ENCODE assay signal across 1 cellular context in genomic region chr1:16628361-16629111, GRCh38.
TF ChIP-seq lines count a peak whose summit lies in the region.

No MANE protein-coding gene starts in this region.

TF ChIP-seq in HepG2, 621 proteins besides CTCF, POLR2A, EP300 and RAD21 (continued from another document):
- TF ChIP-seq TBX3 (IDR thresholded peaks at IDR 0.05; ENCODE audit: borderline replicate concordance), result 0 out of 2 replicates have a peak, but pooled peaks have one; percentile 52
- TF ChIP-seq ZFP36L1 (CRISPR knock-in tag; IDR thresholded peaks at IDR 0.05), result no peak
- 0 out of 2 replicates have a peak, but pooled peaks have one; percentile 13 for TF ChIP-seq ZNF746 (CRISPR knock-in tag; IDR thresholded peaks at IDR 0.05)
- TF ChIP-seq RBFOX2 (IDR thresholded peaks at IDR 0.05; ENCODE audit: low read depth, low read length), result peak; percentile 66
- peak; percentile 24 for TF ChIP-seq HNRNPLL (IDR thresholded peaks at IDR 0.05; ENCODE audit: low read depth, low read length, poor library complexity, severe bottlenecking)
- peak; percentile 25; the same call in 1 of the 2 replicates for TF ChIP-seq ZNF687 (CRISPR knock-in tag; IDR thresholded peaks at IDR 0.05)
- peak; percentile 47; the same call in 1 of the 2 replicates for TF ChIP-seq FOXO1 (CRISPR knock-in tag; IDR thresholded peaks at IDR 0.05)
- TF ChIP-seq PCBP1 (IDR thresholded peaks at IDR 0.05; ENCODE audit: borderline replicate concordance, low read depth, low read length), result 0 out of 2 replicates have a peak, but pooled peaks have one; percentile 28
- no peak for TF ChIP-seq ZHX1 (CRISPR knock-in tag; IDR thresholded peaks at IDR 0.05; ENCODE audit: low read depth)
- TF ChIP-seq MIER3 (CRISPR knock-in tag; IDR thresholded peaks at IDR 0.05; ENCODE audit: borderline replicate concordance), result no peak
- no peak for TF ChIP-seq DNMT1 (CRISPR knock-in tag; IDR thresholded peaks at IDR 0.05)
- TF ChIP-seq ZBTB44 (CRISPR knock-in tag; IDR thresholded peaks at IDR 0.05), result no peak
- TF ChIP-seq TAF15 (IDR thresholded peaks at IDR 0.05; ENCODE audit: low read depth, low read length, poor library complexity, severe bottlenecking), result no peak
- TF ChIP-seq HNF1B (CRISPR knock-in tag; IDR thresholded peaks at IDR 0.05), result no peak
- TF ChIP-seq ZXDC (CRISPR knock-in tag; IDR thresholded peaks at IDR 0.05), result 0 out of 2 replicates have a peak, but pooled peaks have one; percentile 24
- peak in 1 of 2 experiments; percentile 24; a peak in 2 of 4 replicates for TF ChIP-seq MAFK (conservative IDR thresholded peaks at IDR 0.05 in 1 of 2, IDR thresholded peaks at IDR 0.05 in 1 of 2; ENCODE audit: low read length in 2 of 2)
- TF ChIP-seq ZFYVE20 (CRISPR knock-in tag; IDR thresholded peaks at IDR 0.05; ENCODE audit: borderline replicate concordance, low read depth), result no peak
- peak; percentile 74 for TF ChIP-seq AGO2 (optimal IDR thresholded peaks at IDR 0.05; ENCODE audit: low read depth, low read length)
- TF ChIP-seq ZBTB33 (CRISPR knock-in tag; IDR thresholded peaks at IDR 0.05), result 0 out of 2 replicates have a peak, but pooled peaks have one; percentile 53
- peak; percentile 41 for TF ChIP-seq AGO1 (IDR thresholded peaks at IDR 0.05; ENCODE audit: low read depth, low read length, poor library complexity, severe bottlenecking)
- TF ChIP-seq SKIL (CRISPR knock-in tag; IDR thresholded peaks at IDR 0.05; ENCODE audit: borderline replicate concordance), result 0 out of 2 replicates have a peak, but pooled peaks have one; percentile 21
- no peak for TF ChIP-seq CC2D1A (CRISPR knock-in tag; IDR thresholded peaks at IDR 0.05)
- peak; percentile 90 for TF ChIP-seq PTBP1 (IDR thresholded peaks at IDR 0.05; ENCODE audit: low read depth, low read length, poor library complexity, severe bottlenecking)
- 0 out of 2 replicates have a peak, but pooled peaks have one; percentile 21 for TF ChIP-seq JUNB (CRISPR knock-in tag; IDR thresholded peaks at IDR 0.05; ENCODE audit: borderline replicate concordance)
- peak; percentile 70; the same call in 1 of the 2 replicates for TF ChIP-seq ZNF768 (CRISPR knock-in tag; IDR thresholded peaks at IDR 0.05)
- peak; percentile 44; the same call in 1 of the 2 replicates for TF ChIP-seq ZNF225 (CRISPR knock-in tag; IDR thresholded peaks at IDR 0.05)
